In genomic region chr7:1794888-1795542, GRCh38 we compare ENCODE assay signal across 12 cellular contexts.
A peak's percentile ranks its signal among the peaks of the same experiment; 100 is the strongest.
DNase-seq lines count a peak whose midpoint lies in the region; ATAC-seq and TF ChIP-seq lines count a peak whose summit lies in the region.
"Had no signal": no experiment of that assay in that cellular context is flagged by ENCODE, and none has a peak within 500 bp of the region (broad histone marks: within the 10 kb centered on the region; RNA-seq: fewer than 3 reads in every experiment).

No MANE protein-coding gene starts in this region.

- in situ Hi-C loops in KBM-7 (cut with MboI; ENCODE audit: low pct_unique_long_range_greater_than_20kb, low sequenced_read_pairs), result no loop called here

- TF ChIP-seq CTCF in foreskin keratinocyte (conservative IDR thresholded peaks at IDR 0.05), result peak; percentile 49

- ATAC-seq in foreskin keratinocyte, result no peak
- no peak for ATAC-seq in HG03139 (IDR thresholded peaks at IDR 0.05; ENCODE audit: unreplicated experiment)
- ATAC-seq in GM19467 (IDR thresholded peaks at IDR 0.05; ENCODE audit: unreplicated experiment), result no peak
- ATAC-seq: activated T-cell treated with anti-CD3 and anti-CD28 coated beads, Interleukin-2, amount 50 U/mL, for 72 hours had no signal

- peaks cover 7% of the 10 kb centered on the region for H3K27me3 ChIP-seq in foreskin keratinocyte
- H3K27me3 ChIP-seq: upper lobe of left lung had no signal

- peak; percentile 16 for DNase-seq in EL
- DNase-seq in KBM-7, result peak; percentile 75
- DNase-seq in SHP77 (lab: John Stamatoyannopoulos, UW), result peak; percentile 57 to 58
- no peak for DNase-seq in foreskin keratinocyte
- no peak for DNase-seq in SW480 (ENCODE audit: low spot score)
- no peak for DNase-seq in NCI-H1930 (lab: John Stamatoyannopoulos, UW)
- DNase-seq: activated T-cell treated with anti-CD3 and anti-CD28 coated beads, Interleukin-2, amount 50 U/mL, for 72 hours; islet precursor cell; upper lobe of left lung had no signal

- no peaks in the 10 kb centered on the region for H3K4me1 ChIP-seq in foreskin keratinocyte
- H3K4me1 ChIP-seq: esophagus muscularis mucosa, upper lobe of left lung had no signal

- H3K27ac ChIP-seq in foreskin keratinocyte, result no peak overlapping the region
- H3K27ac ChIP-seq: esophagus muscularis mucosa, upper lobe of left lung had no signal

Comparison
In these comparisons a context has a peak if more than half of its experiments do, and no peak if none do; other contexts are left out.
1. DNase-seq: peak in EL (single experiment), KBM-7 (single experiment) and SHP77 (2 of 2); none in foreskin keratinocyte (0 of 2), SW480 (single experiment) and NCI-H1930 (0 of 2).